13 cellular contexts compared by ENCODE assay signal in genomic region chr5:151678146-151678545, GRCh38. TPM values are rescaled to one million over a fixed set of nuclear protein-coding genes. Genes with fewer than 3 reads are reported as not detected.
DNase-seq lines count a peak whose midpoint lies in the region; ATAC-seq and TF ChIP-seq lines count a peak whose summit lies in the region.
"Had no signal": no experiment of that assay in that cellular context is flagged by ENCODE, and none has a peak within 500 bp of the region (broad histone marks: within the 10 kb centered on the region; RNA-seq: fewer than 3 reads in every experiment).

No MANE protein-coding gene starts in this region.

- H3K4me1 ChIP-seq in GM23248 (ENCODE audit: insufficient read depth), result peaks cover 97% of the 10 kb centered on the region
- H3K4me1 ChIP-seq in spleen, result peaks cover 20 to 94% (median 70%) of the 10 kb centered on the region in 6 donors

- H3K27me3 Mint-ChIP-seq in dendritic cell treated with granulocyte-macrophage colony-stimulating factor and Interleukin-4, amounts not matched to agents 40 ng/mL and 50 ng/mL, for 4 days, result no peaks in the 10 kb centered on the region

- peak overlapping the region; percentile 96 for H3K4me2 ChIP-seq in GM23248 (ENCODE audit: unreplicated experiment)

- H3K27ac ChIP-seq in GM23248, result peak overlapping the region; percentile 99
- H3K27ac ChIP-seq in spleen, result peak overlapping the region; percentile 35 to 89 (median 78)

- H3K79me2 ChIP-seq in GM23248 (ENCODE audit: insufficient read depth), result peaks cover 100% of the 10 kb centered on the region

- H3K27ac Mint-ChIP-seq in dendritic cell treated with granulocyte-macrophage colony-stimulating factor and Interleukin-4, amounts not matched to agents 40 ng/mL and 50 ng/mL, for 4 days, result peak overlapping the region; percentile 31
- H3K27ac Mint-ChIP-seq: activated naive CD8-positive, alpha-beta T cell had no signal

- WGBS in GM23248 (ENCODE audit: low coverage in 1 of 2, low lambda C conversion rate in 2 of 2, missing lambda C conversion rate in 2 of 2), 2 experiments, result 12 to 15% methylated on average over 5 of the region's 5 CpGs
- WGBS in spleen, 5 donors, result 9 to 25% (median 20%) methylated on average over 5 of the region's 5 CpGs

- no peaks in the 10 kb centered on the region for H3K9me3 Mint-ChIP-seq in dendritic cell treated with granulocyte-macrophage colony-stimulating factor and Interleukin-4, amounts not matched to agents 40 ng/mL and 50 ng/mL, for 4 days
- H3K9me3 Mint-ChIP-seq: neural crest cell had no signal

- peak overlapping the region; percentile 5 for H3K4me3 Mint-ChIP-seq in dendritic cell treated with granulocyte-macrophage colony-stimulating factor and Interleukin-4, amounts not matched to agents 40 ng/mL and 50 ng/mL, for 4 days
- H3K4me3 Mint-ChIP-seq: activated naive CD8-positive, alpha-beta T cell had no signal

- in situ Hi-C loops in GM23248 (cut with MboI), result no loop called here

- TF ChIP-seq CTCF in spleen (IDR thresholded peaks at IDR 0.05 in 8 of 11, conservative IDR thresholded peaks at IDR 0.05 in 3 of 11), result no peak

- H3K9me2 ChIP-seq in GM23248 (ENCODE audit: insufficient read depth), result no peaks in the 10 kb centered on the region

- peaks cover 98% of the 10 kb centered on the region for H3F3A ChIP-seq in GM23248 (ENCODE audit: insufficient read depth)

- peaks cover 65% of the 10 kb centered on the region for H3K36me3 ChIP-seq in GM23248 (ENCODE audit: low read depth)
- H3K36me3 ChIP-seq in spleen, result peaks cover 0 to 34% (median 0%) of the 10 kb centered on the region in 6 donors

- peak overlapping the region; percentile 95 for H3K4me3 ChIP-seq in GM23248
- H3K4me3 ChIP-seq in spleen, result peak overlapping the region in 1 of 8 donors; percentile 2

- H3K27me3 ChIP-seq in GM23248 (replicated peaks; ENCODE audit: insufficient read depth) (no peaks in the 10 kb centered on the region), spleen (replicated peaks in 1 of 7) (no peaks in the 10 kb centered on the region)

- TF ChIP-seq POLR2A in spleen (IDR thresholded peaks at IDR 0.05), result no peak

- no peak overlapping the region for H2AFZ ChIP-seq in GM23248

- intact Hi-C loops in dendritic cell treated with granulocyte-macrophage colony-stimulating factor and Interleukin-4, amounts not matched to agents 40 ng/mL and 50 ng/mL, for 4 days (cut with micrococcal nuclease), result no loop called here
- intact Hi-C loops in spleen (cut with DNase I; ENCODE audit: low total_unique reads), result no loop called here

- peaks cover 36% of the 10 kb centered on the region for H4K20me1 ChIP-seq in GM23248 (ENCODE audit: insufficient read depth)

- DNase-seq in GM23248, result peak; percentile 88
- DNase-seq in left kidney (ENCODE audit: low read depth, low spot score), result peak; percentile 70
- no peak for DNase-seq in spleen
- no peak for DNase-seq in NK-92 (lab: John Stamatoyannopoulos, UW; ENCODE audit: unreplicated experiment)
- no peak for DNase-seq in pons (ENCODE audit: low spot score)
- no peak for DNase-seq in GOT3 (lab: John Stamatoyannopoulos, UW)
- DNase-seq: activated CD4-positive, alpha-beta T cell treated with anti-CD3 and anti-CD28 coated beads for 4 hours; NCI-H2081 treated with DMSO at 0.1 percent for 48 hours; SHP77 had no signal

- peak overlapping the region; percentile 99 for H3K9ac ChIP-seq in GM23248

- no peaks in the 10 kb centered on the region for H3K36me3 Mint-ChIP-seq in dendritic cell treated with granulocyte-macrophage colony-stimulating factor and Interleukin-4, amounts not matched to agents 40 ng/mL and 50 ng/mL, for 4 days (ENCODE audit: low read depth)
- H3K36me3 Mint-ChIP-seq: activated naive CD8-positive, alpha-beta T cell had no signal

- H3K4me1 Mint-ChIP-seq in dendritic cell treated with granulocyte-macrophage colony-stimulating factor and Interleukin-4, amounts not matched to agents 40 ng/mL and 50 ng/mL, for 4 days (ENCODE audit: low read depth), result peaks cover 54% of the 10 kb centered on the region

- ATAC-seq in GM18909 (IDR thresholded peaks at IDR 0.05; ENCODE audit: poor library complexity, unreplicated experiment), result no peak

- H3K9me3 ChIP-seq in GM23248 (ENCODE audit: low read depth) (no peaks in the 10 kb centered on the region), spleen (no peaks in the 10 kb centered on the region)

RNA-seq across cellular contexts. Expression of gene SPARC, which starts 8.6 kb away (rescaled TPM):
- total RNA-seq in GM23248 (2014; rRNA removed; shearing (Covaris generic)), result 5,563 and 6,520 TPM in 2 replicates
- polyA plus RNA-seq in GM23248 (2016; fragmentation: Nextera tagmentation; extraction: Ambion mirVana), result 20,092 and 20,398 TPM in 2 replicates
- total RNA-seq in spleen, result 100 to 1,000 TPM; 320 to 963 (median 552) TPM
- polyA plus RNA-seq in spleen, result 100 to 1,000 TPM in 2 of 3 donors, 10 to 100 TPM in 1; 76.5 to 195 (median 135) TPM

Comparison
In these comparisons a context has a peak if more than half of its experiments do, and no peak if none do; other contexts are left out.
1. DNase-seq: peak in GM23248 (single experiment) and left kidney (single experiment); none in spleen (single experiment), NK-92 (single experiment), pons (single experiment) and GOT3 (single experiment).